Comparison of ENCODE assay signal across 18 cellular contexts in the genomic region with DNA sequence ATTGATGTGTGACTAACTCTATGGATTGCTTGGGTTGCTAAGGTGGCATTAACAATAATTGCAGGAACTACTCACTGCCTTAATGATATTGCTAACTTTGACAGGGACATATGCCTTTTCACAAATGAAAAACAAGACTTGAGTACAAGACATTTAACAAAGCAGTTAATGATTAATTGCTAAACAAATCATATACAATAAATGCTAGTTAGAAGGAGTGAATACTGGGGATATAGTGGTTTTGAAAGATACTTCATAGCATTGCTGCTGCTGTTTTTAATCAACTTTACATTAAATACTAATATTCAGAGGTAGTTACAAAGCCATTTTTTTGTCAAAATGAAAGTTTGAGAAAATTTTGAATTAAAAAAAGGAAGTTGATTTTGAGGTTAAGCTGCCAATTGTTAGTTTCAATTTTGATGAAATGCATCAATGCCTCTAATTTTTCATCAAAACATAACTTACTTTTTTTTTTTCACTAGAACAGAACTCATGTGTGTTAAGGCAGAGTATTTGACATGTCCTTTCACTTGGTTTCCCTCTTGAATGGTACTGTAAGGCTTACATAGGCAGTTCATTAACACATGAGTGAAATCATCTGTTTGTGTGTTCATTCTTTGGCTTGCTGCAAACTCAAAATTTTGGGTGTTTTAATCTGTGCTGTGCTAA.
A peak's percentile ranks its signal among the peaks of the same experiment; 100 is the strongest.
DNase-seq lines count a peak whose midpoint lies in the region; ATAC-seq and TF ChIP-seq lines count a peak whose summit lies in the region.
"Had no signal": no experiment of that assay in that cellular context is flagged by ENCODE, and none has a peak within 500 bp of the region (broad histone marks: within the 10 kb centered on the region; RNA-seq: fewer than 3 reads in every experiment).

No MANE protein-coding gene starts in this region.

- H3K27me3 Mint-ChIP-seq in effector memory CD8-positive, alpha-beta T cell, result no peaks in the 10 kb centered on the region

- no peak overlapping the region for H3K4me3 Mint-ChIP-seq in effector memory CD8-positive, alpha-beta T cell

- no peak for TF ChIP-seq EP300 in SK-N-SH (IDR thresholded peaks at IDR 0.05; ENCODE audit: borderline replicate concordance in 1 of 2, low read depth in 1 of 2, low read length in 1 of 2)

- DNase-seq in GM06990 (ENCODE audit: extremely low read depth, insufficient read length) (peak; percentile 3), NCI-H69 (lab: John Stamatoyannopoulos, UW) (peak; percentile 23), SK-N-SH (no peak), dermis blood vessel endothelial cell (no peak)
- no peak for DNase-seq in effector memory CD8-positive, alpha-beta T cell
- no peak for DNase-seq in activated T-cell treated with anti-CD3 and anti-CD28 coated beads, Interleukin-2, amount 50 U/mL, for 48 hours
- DNase-seq: activated CD8-positive, alpha-beta memory T cell treated with anti-CD3 and anti-CD28 coated beads for 24 hours; activated naive CD4-positive, alpha-beta T cell treated with Interleukin-2 at 50 U/mL for 16 hours; central memory CD4-positive, alpha-beta T cell; heart right ventricle; NCI-H1930; NCI-H82; SIG-M5; stimulated activated CD4-positive, alpha-beta T cell treated with anti-CD3 and anti-CD28 coated beads, Interleukin-2, amount 100 ng/mL, for 48 hours had no signal

- no peaks in the 10 kb centered on the region for H4K20me1 ChIP-seq in SK-N-SH (ENCODE audit: insufficient read depth)

- H2AFZ ChIP-seq in SK-N-SH (ENCODE audit: low read depth), result no peak overlapping the region

- ATAC-seq in GM19463 (IDR thresholded peaks at IDR 0.05; ENCODE audit: unreplicated experiment) (peak; percentile 53), HG02981 (IDR thresholded peaks at IDR 0.05; ENCODE audit: unreplicated experiment) (peak; percentile 65)
- no peak for ATAC-seq in effector memory CD8-positive, alpha-beta T cell (replicated peaks)
- ATAC-seq: heart right ventricle had no signal

- no peaks in the 10 kb centered on the region for H3K36me3 ChIP-seq in GM06990 (ENCODE audit: control insufficient read depth, insufficient read depth, low read length)
- H3K36me3 ChIP-seq in SK-N-SH (replicated peaks in 1 of 2; ENCODE audit: control insufficient read depth in 1 of 2, insufficient read depth in 2 of 2, low read length in 1 of 2), result no peaks in the 10 kb centered on the region
- H3K36me3 ChIP-seq: heart right ventricle, vagina had no signal

- POLR2A ChIA-PET in SK-N-SH (lab: Yijun Ruan, JAX), result no interaction called here

- CTCF ChIA-PET in SK-N-SH (lab: Yijun Ruan, JAX), result interaction anchor here (0.7 to 0.9 kb wide), 2 partner anchors 9 to 10 kb away, joined by 3 to 4 read pairs; no protein-coding TSS in a partner anchor

- H3K4me3 ChIP-seq in GM06990 (replicated peaks; ENCODE audit: low read depth, low read length) (no peak overlapping the region), SK-N-SH (ENCODE audit: low read depth in 2 of 2, low read length in 1 of 2) (no peak overlapping the region)
- H3K4me3 ChIP-seq: heart right ventricle, vagina had no signal

- no peaks in the 10 kb centered on the region for H3K36me3 Mint-ChIP-seq in effector memory CD8-positive, alpha-beta T cell (ENCODE audit: insufficient read depth)

- H3K27ac ChIP-seq in SK-N-SH (ENCODE audit: low read depth in 2 of 2, low read length in 1 of 2), result no peak overlapping the region
- H3K27ac ChIP-seq: heart right ventricle, KMS-11, vagina had no signal

- no peaks in the 10 kb centered on the region for H3F3A ChIP-seq in SK-N-SH (replicated peaks; ENCODE audit: insufficient read depth)

- H3K9me3 ChIP-seq in SK-N-SH, result peaks cover 6% of the 10 kb centered on the region; the same call in 1 of the 2 replicates
- H3K9me3 ChIP-seq: vagina had no signal

- H3K9me2 ChIP-seq in SK-N-SH, result no peaks in the 10 kb centered on the region

- no peaks in the 10 kb centered on the region for H3K4me1 ChIP-seq in SK-N-SH (ENCODE audit: control insufficient read depth in 1 of 2, insufficient read depth in 2 of 2, low read depth in 1 of 2, low read length in 1 of 2)
- H3K4me1 ChIP-seq: heart right ventricle, vagina had no signal

- H3K27me3 ChIP-seq in GM06990 (replicated peaks; ENCODE audit: control insufficient read depth, insufficient read depth, low read length), result no peaks in the 10 kb centered on the region
- H3K27me3 ChIP-seq in SK-N-SH (ENCODE audit: insufficient read depth), result no peaks in the 10 kb centered on the region
- H3K27me3 ChIP-seq: heart right ventricle, vagina had no signal

- TF ChIP-seq RAD21 in SK-N-SH (IDR thresholded peaks at IDR 0.05; ENCODE audit: low read length), result no peak

- TF ChIP-seq CTCF in GM06990 (IDR thresholded peaks at IDR 0.05; ENCODE audit: insufficient read depth, low read length, poor library complexity, severe bottlenecking), result no peak
- no peak for TF ChIP-seq CTCF in SK-N-SH (IDR thresholded peaks at IDR 0.05)

- no peak overlapping the region for H3K9ac ChIP-seq in SK-N-SH
- H3K9ac ChIP-seq: KMS-11 had no signal

- H3K9me3 Mint-ChIP-seq in effector memory CD8-positive, alpha-beta T cell, result peaks cover 0 to 2% of the 10 kb centered on the region in 2 donors

- no peaks in the 10 kb centered on the region for H3K79me2 ChIP-seq in SK-N-SH (ENCODE audit: insufficient read depth)

- H3K4me1 Mint-ChIP-seq in effector memory CD8-positive, alpha-beta T cell (ENCODE audit: low read depth in 2 of 2), result no peaks in the 10 kb centered on the region

- H3K4me2 ChIP-seq in SK-N-SH, result no peak overlapping the region
- H3K4me2 ChIP-seq: KMS-11 had no signal

- H3K27ac Mint-ChIP-seq in effector memory CD8-positive, alpha-beta T cell, result no peak overlapping the region

TF ChIP-seq in SK-N-SH, 30 proteins besides CTCF, POLR2A, EP300 and RAD21 (continues in another document):
- TF ChIP-seq TCF12 (IDR thresholded peaks at IDR 0.05) (no peak), REST (IDR thresholded peaks at IDR 0.05; ENCODE audit: low read depth, low read length) (no peak), POLR2AphosphoS5 (IDR thresholded peaks at IDR 0.05; ENCODE audit: low read depth, low read length) (no peak), TEAD4 (IDR thresholded peaks at IDR 0.05; ENCODE audit: borderline replicate concordance, insufficient read depth) (no peak), IRF3 (IDR thresholded peaks at IDR 0.05; ENCODE audit: low read depth, low read length) (no peak), PBX3 (IDR thresholded peaks at IDR 0.05) (no peak), GATA2 (CRISPR knock-in tag; IDR thresholded peaks at IDR 0.05) (no peak), USF1 (IDR thresholded peaks at IDR 0.05; ENCODE audit: borderline replicate concordance, low read depth) (no peak), CHD2 (IDR thresholded peaks at IDR 0.05; ENCODE audit: low read length, partially characterized antibody) (no peak), MXI1 (IDR thresholded peaks at IDR 0.05; ENCODE audit: low read depth, low read length) (no peak), RFX5 (IDR thresholded peaks at IDR 0.05; ENCODE audit: low read length) (no peak), FOXJ3 (CRISPR knock-in tag; IDR thresholded peaks at IDR 0.05) (no peak)

Comparison
In these comparisons a context has a peak if more than half of its experiments do, and no peak if none do; other contexts are left out.
1. DNase-seq: peak in GM06990 (single experiment) and NCI-H69 (single experiment); none in effector memory CD8-positive, alpha-beta T cell (0 of 3), SK-N-SH (single experiment), dermis blood vessel endothelial cell (single experiment) and activated T-cell treated with anti-CD3 and anti-CD28 coated beads, Interleukin-2, amount 50 U/mL, for 48 hours (0 of 2).